In the genomic region with DNA sequence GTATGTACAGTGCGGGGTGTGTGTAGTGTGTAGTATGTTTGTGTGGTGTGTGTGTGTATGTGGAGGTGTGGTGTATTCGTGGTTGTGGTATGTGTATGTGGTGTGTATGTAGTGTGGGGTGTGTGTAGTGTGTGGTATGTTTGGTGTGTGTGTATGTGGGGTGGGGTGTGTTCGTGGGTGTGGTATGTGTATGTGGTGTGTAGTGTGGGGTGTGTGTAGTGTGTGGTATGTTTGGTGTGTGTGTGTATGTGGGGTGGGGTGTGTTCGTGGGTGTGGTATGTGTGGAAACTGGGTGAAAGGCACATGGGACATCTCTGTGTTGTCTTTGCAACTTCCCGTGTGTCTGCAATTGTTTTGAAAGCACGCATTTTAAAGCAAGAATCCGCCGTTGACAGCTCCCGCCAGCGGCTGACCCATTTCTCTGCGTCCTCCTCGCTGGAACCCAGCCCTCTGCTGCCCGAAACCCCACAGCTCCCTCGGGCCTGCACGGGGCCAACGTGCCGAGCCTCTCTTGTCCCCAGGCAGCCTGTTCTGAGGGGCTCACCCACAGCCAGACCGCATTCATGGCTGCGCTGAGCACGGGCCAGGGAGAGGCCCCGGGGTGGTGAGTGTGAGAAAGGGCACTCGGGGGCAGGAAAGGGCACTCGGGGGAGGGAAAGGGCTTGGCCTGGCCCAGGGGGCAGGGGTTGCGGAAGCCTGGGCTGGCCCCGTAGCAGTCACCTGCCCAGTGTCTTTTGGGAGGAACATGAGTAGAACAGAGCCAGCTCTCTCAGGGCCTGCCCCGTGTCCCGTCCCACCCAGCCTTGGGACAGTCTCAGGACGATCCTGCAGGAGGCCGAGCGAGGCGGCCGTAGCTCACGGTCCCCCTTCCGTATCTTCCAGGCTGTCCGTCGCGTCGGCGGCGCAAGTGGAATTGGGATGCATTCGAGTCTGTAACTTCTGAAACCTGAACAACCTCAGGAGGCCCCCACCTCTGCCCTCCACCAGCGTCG, we compare ENCODE assay signal across 13 cellular contexts.
DNase-seq lines count a peak whose midpoint lies in the region; ATAC-seq, FAIRE-seq and TF ChIP-seq lines count a peak whose summit lies in the region.
"Had no signal": no experiment of that assay in that cellular context is flagged by ENCODE, and none has a peak within 500 bp of the region (broad histone marks: within the 10 kb centered on the region; RNA-seq: fewer than 3 reads in every experiment).

No MANE protein-coding gene starts in this region.

- ATAC-seq in A549, result peak; percentile 30 to 47; a peak in 3 of 6 replicates
- no peak for ATAC-seq in GM19397 (IDR thresholded peaks at IDR 0.05; ENCODE audit: unreplicated experiment)
- ATAC-seq in HG02840 (IDR thresholded peaks at IDR 0.05; ENCODE audit: low FRiP score, unreplicated experiment), result no peak

- DNase-seq in A549 (ENCODE audit: low read depth in 1 of 2, low spot score in 1 of 2) (no peak), RWPE1 (ENCODE audit: low spot score) (no peak), foreskin fibroblast (peak; percentile 79 to 85), nephron progenitor cell (peak; percentile 55), NCI-H345 treated with DMSO at 0.1 percent for 48 hours (lab: John Stamatoyannopoulos, UW; ENCODE audit: unreplicated experiment) (no peak), LoVo (ENCODE audit: low spot score) (no peak)
- DNase-seq: activated CD4-positive, alpha-beta T cell treated with anti-CD3 and anti-CD28 coated beads for 1 hour; activated naive CD4-positive, alpha-beta T cell treated with anti-CD3 and anti-CD28 coated beads, Interleukin-2, amount 50 U/mL, for 16 hours; C1 segment of cervical spinal cord; NCI-H1436 had no signal

- peaks cover 6% of the 10 kb centered on the region for H3K36me3 Mint-ChIP-seq in nephron progenitor cell (ENCODE audit: low read depth)

- H3K4me3 Mint-ChIP-seq in nephron progenitor cell, result no peak overlapping the region

- CTCF ChIA-PET in A549 (lab: Yijun Ruan, JAX), result interaction anchor here (1.0 to 1.8 kb wide), 2 partner anchors 9 to 27 kb away, joined by 3 to 4 read pairs; no protein-coding TSS in a partner anchor
- CTCF ChIA-PET in RWPE1 (lab: Yijun Ruan, JAX), result no interaction called here

- peak overlapping the region in 1 of 2 experiments; percentile 42; a peak in 1 of 6 replicates for H3K27ac ChIP-seq in A549
- peak overlapping the region; percentile 53 for H3K27ac ChIP-seq in RWPE1

- TF ChIP-seq EP300 in A549 (IDR thresholded peaks at IDR 0.05), result no peak

- FAIRE-seq in A549 (lab: Jason Lieb, UNC), result no peak
- FAIRE-seq: GM12891 had no signal

- POLR2A ChIA-PET in A549 (lab: Yijun Ruan, JAX) (no interaction called here), RWPE1 (lab: Yijun Ruan, JAX; ENCODE audit: low non-redundant PET) (no interaction called here)

- TF ChIP-seq POLR2A in A549 (IDR thresholded peaks at IDR 0.05; ENCODE audit: low read length), result no peak

- peaks cover 17% of the 10 kb centered on the region for H3K4me1 Mint-ChIP-seq in nephron progenitor cell

- no peak overlapping the region for H3K4me2 ChIP-seq in A549

- no peak for TF ChIP-seq CTCF in A549 (IDR thresholded peaks at IDR 0.05)
- TF ChIP-seq CTCF in RWPE1 (conservative IDR thresholded peaks at IDR 0.05; ENCODE audit: low read depth), result no peak
- no peak for TF ChIP-seq CTCF in foreskin fibroblast (IDR thresholded peaks at IDR 0.05; ENCODE audit: low read depth, low read length)
- TF ChIP-seq CTCF in nephron progenitor cell (IDR thresholded peaks at IDR 0.05), result no peak

- H3K4me3 ChIP-seq in A549 (no peak overlapping the region), foreskin fibroblast (ENCODE audit: low read depth in 1 of 2, low read length in 2 of 2) (no peak overlapping the region)

- H3K27me3 Mint-ChIP-seq in nephron progenitor cell (ENCODE audit: low read depth, poor library complexity), result peaks cover 7% of the 10 kb centered on the region

- H3K27ac Mint-ChIP-seq in nephron progenitor cell, result peak overlapping the region; percentile 17

- H3K4me1 ChIP-seq in A549, result peaks cover 22% of the 10 kb centered on the region; the same call in 2 of the 3 replicates

- no peaks in the 10 kb centered on the region for H3K9me3 Mint-ChIP-seq in nephron progenitor cell

- TF ChIP-seq RAD21 in A549 (conservative IDR thresholded peaks at IDR 0.05 in 1 of 2, IDR thresholded peaks at IDR 0.05 in 1 of 2), result no peak

- no peaks in the 10 kb centered on the region for H3K9me3 ChIP-seq in A549

- WGBS in A549 (ENCODE audit: missing lambda C conversion rate), result 79% methylated on average over 42 of the region's 43 CpGs

TF ChIP-seq in A549, 52 proteins besides CTCF, POLR2A, EP300 and RAD21:
- TF ChIP-seq, protein P1, sequence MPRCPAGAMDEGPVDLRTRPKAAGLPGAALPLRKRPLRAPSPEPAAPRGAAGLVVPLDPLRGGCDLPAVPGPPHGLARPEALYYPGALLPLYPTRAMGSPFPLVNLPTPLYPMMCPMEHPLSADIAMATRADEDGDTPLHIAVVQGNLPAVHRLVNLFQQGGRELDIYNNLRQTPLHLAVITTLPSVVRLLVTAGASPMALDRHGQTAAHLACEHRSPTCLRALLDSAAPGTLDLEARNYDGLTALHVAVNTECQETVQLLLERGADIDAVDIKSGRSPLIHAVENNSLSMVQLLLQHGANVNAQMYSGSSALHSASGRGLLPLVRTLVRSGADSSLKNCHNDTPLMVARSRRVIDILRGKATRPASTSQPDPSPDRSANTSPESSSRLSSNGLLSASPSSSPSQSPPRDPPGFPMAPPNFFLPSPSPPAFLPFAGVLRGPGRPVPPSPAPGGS (IDR thresholded peaks at IDR 0.05), result no peak
- TF ChIP-seq FOXS1 (CRISPR knock-in tag; IDR thresholded peaks at IDR 0.05), result no peak
- no peak for TF ChIP-seq CEBPB (IDR thresholded peaks at IDR 0.05)
- TF ChIP-seq RARB (CRISPR knock-in tag; IDR thresholded peaks at IDR 0.05), result no peak
- TF ChIP-seq, protein P2, sequence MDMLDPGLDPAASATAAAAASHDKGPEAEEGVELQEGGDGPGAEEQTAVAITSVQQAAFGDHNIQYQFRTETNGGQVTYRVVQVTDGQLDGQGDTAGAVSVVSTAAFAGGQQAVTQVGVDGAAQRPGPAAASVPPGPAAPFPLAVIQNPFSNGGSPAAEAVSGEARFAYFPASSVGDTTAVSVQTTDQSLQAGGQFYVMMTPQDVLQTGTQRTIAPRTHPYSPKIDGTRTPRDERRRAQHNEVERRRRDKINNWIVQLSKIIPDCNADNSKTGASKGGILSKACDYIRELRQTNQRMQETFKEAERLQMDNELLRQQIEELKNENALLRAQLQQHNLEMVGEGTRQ (IDR thresholded peaks at IDR 0.05), result no peak
- TF ChIP-seq HOXB13 (CRISPR knock-in tag; IDR thresholded peaks at IDR 0.05; ENCODE audit: low read depth), result no peak
- TF ChIP-seq CBX2 (IDR thresholded peaks at IDR 0.05; ENCODE audit: borderline replicate concordance, low read depth), result no peak
- no peak for TF ChIP-seq SMC3 (IDR thresholded peaks at IDR 0.05)
- TF ChIP-seq, protein P3, sequence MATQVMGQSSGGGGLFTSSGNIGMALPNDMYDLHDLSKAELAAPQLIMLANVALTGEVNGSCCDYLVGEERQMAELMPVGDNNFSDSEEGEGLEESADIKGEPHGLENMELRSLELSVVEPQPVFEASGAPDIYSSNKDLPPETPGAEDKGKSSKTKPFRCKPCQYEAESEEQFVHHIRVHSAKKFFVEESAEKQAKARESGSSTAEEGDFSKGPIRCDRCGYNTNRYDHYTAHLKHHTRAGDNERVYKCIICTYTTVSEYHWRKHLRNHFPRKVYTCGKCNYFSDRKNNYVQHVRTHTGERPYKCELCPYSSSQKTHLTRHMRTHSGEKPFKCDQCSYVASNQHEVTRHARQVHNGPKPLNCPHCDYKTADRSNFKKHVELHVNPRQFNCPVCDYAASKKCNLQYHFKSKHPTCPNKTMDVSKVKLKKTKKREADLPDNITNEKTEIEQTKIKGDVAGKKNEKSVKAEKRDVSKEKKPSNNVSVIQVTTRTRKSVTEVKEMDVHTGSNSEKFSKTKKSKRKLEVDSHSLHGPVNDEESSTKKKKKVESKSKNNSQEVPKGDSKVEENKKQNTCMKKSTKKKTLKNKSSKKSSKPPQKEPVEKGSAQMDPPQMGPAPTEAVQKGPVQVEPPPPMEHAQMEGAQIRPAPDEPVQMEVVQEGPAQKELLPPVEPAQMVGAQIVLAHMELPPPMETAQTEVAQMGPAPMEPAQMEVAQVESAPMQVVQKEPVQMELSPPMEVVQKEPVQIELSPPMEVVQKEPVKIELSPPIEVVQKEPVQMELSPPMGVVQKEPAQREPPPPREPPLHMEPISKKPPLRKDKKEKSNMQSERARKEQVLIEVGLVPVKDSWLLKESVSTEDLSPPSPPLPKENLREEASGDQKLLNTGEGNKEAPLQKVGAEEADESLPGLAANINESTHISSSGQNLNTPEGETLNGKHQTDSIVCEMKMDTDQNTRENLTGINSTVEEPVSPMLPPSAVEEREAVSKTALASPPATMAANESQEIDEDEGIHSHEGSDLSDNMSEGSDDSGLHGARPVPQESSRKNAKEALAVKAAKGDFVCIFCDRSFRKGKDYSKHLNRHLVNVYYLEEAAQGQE (IDR thresholded peaks at IDR 0.05), result no peak

Comparison
In these comparisons a context has a peak if more than half of its experiments do, and no peak if none do; other contexts are left out.
1. ATAC-seq: peak in A549 (2 of 2); none in GM19397 (single experiment) and HG02840 (single experiment).
2. DNase-seq: peak in foreskin fibroblast (2 of 2) and nephron progenitor cell (single experiment); none in A549 (0 of 2), RWPE1 (single experiment), NCI-H345 treated with DMSO at 0.1 percent for 48 hours (single experiment) and LoVo (single experiment).